ENCODE assay signal across 27 cellular contexts in the genomic region with DNA sequence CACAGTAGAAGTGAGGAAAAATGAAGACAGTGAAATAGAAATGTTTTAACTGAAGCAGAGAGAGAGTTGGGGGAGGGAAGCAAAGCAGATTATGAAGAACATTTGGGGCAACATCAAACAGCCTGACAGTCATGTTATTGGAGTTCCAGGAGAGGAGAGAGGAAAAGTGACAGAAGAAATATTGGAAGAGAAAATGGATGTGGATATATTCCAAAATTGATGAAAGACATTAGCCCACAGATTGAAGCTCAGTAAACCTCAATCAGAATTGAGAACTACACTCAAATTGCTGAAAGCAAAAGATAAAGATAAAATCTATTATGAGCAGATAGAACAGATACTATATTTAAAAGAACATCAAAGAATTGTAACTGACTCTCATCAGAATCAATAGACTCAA.
"Had no signal": no experiment of that assay in that cellular context is flagged by ENCODE, and none has a peak within 500 bp of the region (broad histone marks: within the 10 kb centered on the region; RNA-seq: fewer than 3 reads in every experiment).

No MANE protein-coding gene starts in this region.

- H3K4me3 ChIP-seq: stomach, suprapubic skin, testis, thoracic aorta, thyroid gland, tibial artery, tibial nerve, transverse colon, upper lobe of left lung, upper lobe of right lung, uterus, vagina had no signal

- H3K27ac ChIP-seq: stomach, suprapubic skin, thoracic aorta, tibial nerve, transverse colon, upper lobe of left lung, upper lobe of right lung, uterus, vagina had no signal

- ATAC-seq: stimulated activated effector memory CD8-positive, alpha-beta T cell treated with anti-CD3 and anti-CD28 coated beads, Interleukin-12 subunit alpha, Interleukin-12 subunit beta, amount 100 ng/mL, for 72 hours; stimulated activated memory B cell treated with anti-CD40 and anti-IgM and Interleukin-4, amounts not matched to agents 10 μg/mL and 1 μg/mL and 100 μg/mL, for 72 hours; stimulated activated naive B cell treated with anti-CD40 and anti-IgM and Interleukin-4, amounts not matched to agents 10 μg/mL and 1 μg/mL and 100 μg/mL, for 72 hours; stimulated activated naive CD8-positive, alpha-beta T cell treated with anti-CD3 and anti-CD28 coated beads, Interleukin-15, amount 100 ng/mL, for 72 hours; stimulated activated naive CD8-positive, alpha-beta T cell treated with anti-CD3 and anti-CD28 coated beads, Interleukin-15, Interleukin-2, amounts not matched to agents 100 U/mL and 50 U/mL, for 24 hours; upper lobe of right lung had no signal

- FAIRE-seq: urothelium cell line had no signal

- H3K36me3 ChIP-seq: stomach, suprapubic skin, thoracic aorta, thyroid gland, tibial artery, transverse colon, upper lobe of left lung, upper lobe of right lung, uterus, vagina had no signal

- DNase-seq: stimulated activated CD4-positive, alpha-beta T cell treated with anti-CD3 and anti-CD28 coated beads, Interleukin-2, amount 100 ng/mL, for 48 hours; stimulated activated CD4-positive, alpha-beta T cell treated with anti-CD3 and anti-CD28 coated beads, Interleukin-4, amount 100 ng/mL, for 1 hour; stimulated activated CD4-positive, alpha-beta T cell treated with anti-CD3 and anti-CD28 coated beads, Interleukin-4, amount 100 ng/mL, for 24 hours; stimulated activated CD4-positive, alpha-beta T cell treated with anti-CD3 and anti-CD28 coated beads, Interleukin-4, amount 100 ng/mL, for 4 hours; stimulated activated CD8-positive, alpha-beta memory T cell treated with anti-CD3 and anti-CD28 coated beads, Interleukin-4, amount 100 ng/mL, for 48 hours; stimulated activated naive B cell treated with anti-CD40 and anti-IgM and Interleukin-4, amounts not matched to agents 10 μg/mL and 1 μg/mL and 100 μg/mL, for 72 hours; stimulated activated naive CD4-positive, alpha-beta T cell; stimulated activated naive CD4-positive, alpha-beta T cell treated with Interleukin-2 at 50 U/mL for 16 hours; stimulated activated naive CD8-positive, alpha-beta T cell treated with anti-CD3 and anti-CD28 coated beads, Interleukin-15, amount 100 ng/mL, for 72 hours; stimulated activated naive CD8-positive, alpha-beta T cell treated with anti-CD3 and anti-CD28 coated beads, Interleukin-15, Interleukin-2, amounts not matched to agents 100 U/mL and 50 U/mL, for 24 hours; stomach; substantia nigra; testis; thyroid gland; tibial artery; transverse colon; trophoblast cell; upper lobe of left lung; upper lobe of right lung; uterus had no signal

- H3K4me1 ChIP-seq: stomach, suprapubic skin, testis, tibial artery, tibial nerve, transverse colon, upper lobe of left lung, upper lobe of right lung, uterus, vagina had no signal

- H3K9me3 ChIP-seq: testis, thoracic aorta, thyroid gland, tibial artery, transverse colon, upper lobe of left lung, upper lobe of right lung, uterus, vagina had no signal

- H3K27me3 ChIP-seq: stomach, suprapubic skin, testis, thyroid gland, tibial artery, tibial nerve, transverse colon, upper lobe of left lung, upper lobe of right lung, uterus, vagina had no signal
